1 cellular context compared by ENCODE assay signal in the genomic region with DNA sequence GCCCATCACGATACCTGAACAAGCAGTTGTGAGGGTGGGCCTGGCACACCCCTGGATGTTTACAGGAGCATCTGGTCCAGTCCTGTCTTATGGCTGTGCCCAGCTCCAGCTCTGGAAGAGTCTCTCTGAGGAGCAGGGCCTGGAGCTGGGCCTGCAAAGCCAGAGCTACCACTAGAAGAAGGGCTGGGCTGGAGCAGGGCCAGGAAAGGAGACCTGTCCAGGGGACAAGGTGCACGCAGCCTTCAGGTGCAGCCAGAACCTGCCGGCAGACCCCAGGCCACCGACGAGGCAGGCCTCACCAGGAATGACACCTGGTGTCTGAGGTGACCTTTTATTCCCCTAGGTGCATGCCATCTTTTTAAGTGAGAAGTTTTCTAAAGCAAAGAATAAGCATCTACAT.
TF ChIP-seq lines count a peak whose summit lies in the region.

No MANE protein-coding gene starts in this region.

TF ChIP-seq in HepG2, 621 proteins besides CTCF, POLR2A, EP300 and RAD21 (continued from another document):
- TF ChIP-seq, protein P1, sequence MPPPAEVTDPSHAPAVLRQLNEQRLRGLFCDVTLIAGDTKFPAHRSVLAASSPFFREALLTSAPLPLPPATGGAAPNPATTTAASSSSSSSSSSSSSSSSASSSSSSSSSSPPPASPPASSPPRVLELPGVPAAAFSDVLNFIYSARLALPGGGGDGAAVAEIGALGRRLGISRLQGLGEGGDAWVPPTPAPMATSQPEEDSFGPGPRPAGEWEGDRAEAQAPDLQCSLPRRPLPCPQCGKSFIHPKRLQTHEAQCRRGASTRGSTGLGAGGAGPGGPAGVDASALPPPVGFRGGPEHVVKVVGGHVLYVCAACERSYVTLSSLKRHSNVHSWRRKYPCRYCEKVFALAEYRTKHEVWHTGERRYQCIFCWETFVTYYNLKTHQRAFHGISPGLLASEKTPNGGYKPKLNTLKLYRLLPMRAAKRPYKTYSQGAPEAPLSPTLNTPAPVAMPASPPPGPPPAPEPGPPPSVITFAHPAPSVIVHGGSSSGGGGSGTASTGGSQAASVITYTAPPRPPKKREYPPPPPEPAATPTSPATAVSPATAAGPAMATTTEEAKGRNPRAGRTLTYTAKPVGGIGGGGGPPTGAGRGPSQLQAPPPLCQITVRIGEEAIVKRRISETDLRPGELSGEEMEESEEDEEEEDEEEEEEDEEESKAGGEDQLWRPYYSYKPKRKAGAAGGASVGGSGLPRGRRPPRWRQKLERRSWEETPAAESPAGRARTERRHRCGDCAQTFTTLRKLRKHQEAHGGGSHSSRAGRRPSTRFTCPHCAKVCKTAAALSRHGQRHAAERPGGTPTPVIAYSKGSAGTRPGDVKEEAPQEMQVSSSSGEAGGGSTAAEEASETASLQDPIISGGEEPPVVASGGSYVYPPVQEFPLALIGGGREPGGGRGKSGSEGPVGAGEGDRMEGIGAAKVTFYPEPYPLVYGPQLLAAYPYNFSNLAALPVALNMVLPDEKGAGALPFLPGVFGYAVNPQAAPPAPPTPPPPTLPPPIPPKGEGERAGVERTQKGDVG (CRISPR knock-in tag; IDR thresholded peaks at IDR 0.05; ENCODE audit: borderline replicate concordance): no peak
- peak; percentile 16; the same call in 1 of the 2 replicates for TF ChIP-seq ZFX (CRISPR knock-in tag; IDR thresholded peaks at IDR 0.05; ENCODE audit: low read depth)
